In genomic region chr5:156421798-156422197, GRCh38 we compare ENCODE assay signal across 2 cellular contexts.
TF ChIP-seq lines count a peak whose summit lies in the region.

No MANE protein-coding gene starts in this region.

TF ChIP-seq in SK-N-SH treated with all-trans-retinoic acid at 6 μM for 48 hours, 23 proteins besides CTCF, POLR2A, EP300 and RAD21 (continued from another document):
- no peak for TF ChIP-seq ZNF565 (CRISPR knock-in tag; conservative IDR thresholded peaks at IDR 0.05; ENCODE audit: low read depth)

TF ChIP-seq in GM23338, 12 proteins besides CTCF, POLR2A, EP300 and RAD21 (continued from another document):
- no peak for TF ChIP-seq ZNF462 (CRISPR knock-in tag; IDR thresholded peaks at IDR 0.05)
- no peak for TF ChIP-seq ZNF331 (CRISPR knock-in tag; IDR thresholded peaks at IDR 0.05; ENCODE audit: low read depth)
- TF ChIP-seq STAT1 (IDR thresholded peaks at IDR 0.05; ENCODE audit: unreplicated experiment) = no peak
- TF ChIP-seq CREB1 (CRISPR knock-in tag; IDR thresholded peaks at IDR 0.05; ENCODE audit: low read depth) = no peak
- TF ChIP-seq JUNB (IDR thresholded peaks at IDR 0.05; ENCODE audit: unreplicated experiment) = no peak
- TF ChIP-seq NANOG (IDR thresholded peaks at IDR 0.05; ENCODE audit: borderline replicate concordance) = no peak
- TF ChIP-seq REST (IDR thresholded peaks at IDR 0.05; ENCODE audit: unreplicated experiment) = no peak
- no peak for TF ChIP-seq EZH2phosphoT487 (IDR thresholded peaks at IDR 0.05; ENCODE audit: unreplicated experiment)
- no peak for TF ChIP-seq POLR2AphosphoS5 (IDR thresholded peaks at IDR 0.05; ENCODE audit: low read depth)
